Comparison of ENCODE assay signal across 17 cellular contexts in the genomic region with DNA sequence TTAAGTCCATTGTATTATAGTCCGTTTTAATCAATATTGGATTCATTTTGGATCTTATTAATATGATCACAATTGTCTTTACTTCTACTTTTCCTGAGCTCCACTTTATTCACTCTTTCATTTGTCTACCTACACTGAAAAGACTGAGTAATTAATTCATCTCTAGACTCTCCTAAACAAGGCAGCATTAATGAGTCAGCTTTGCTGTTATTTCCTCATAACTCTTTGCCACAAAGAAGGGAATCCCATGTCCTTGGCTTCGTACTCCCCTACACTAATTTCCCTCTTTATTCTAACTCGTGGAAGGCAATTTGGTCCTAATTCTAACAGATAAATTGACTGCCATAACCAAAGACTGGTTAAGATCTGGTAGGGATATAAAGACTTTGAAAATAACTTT.
"Had no signal": no experiment of that assay in that cellular context is flagged by ENCODE, and none has a peak within 500 bp of the region (broad histone marks: within the 10 kb centered on the region; RNA-seq: fewer than 3 reads in every experiment).

No MANE protein-coding gene starts in this region.

- DNase-seq: activated B cell treated with CpG ODN at 0.5 μM for 24 hours; activated CD4-positive, alpha-beta T cell treated with anti-CD3 and anti-CD28 coated beads, Interleukin-2, amount 10 ng/mL, durations not matched to agents 7 days and 5 days; activated naive CD8-positive, alpha-beta T cell treated with anti-CD3 and anti-CD28 coated beads for 36 hours; effector memory CD8-positive, alpha-beta T cell; gastrocnemius medialis; heart right ventricle; left ventricle myocardium inferior; mucosa of descending colon; naive thymus-derived CD4-positive, alpha-beta T cell; ovary; sigmoid colon; stimulated activated CD4-positive, alpha-beta T cell treated with anti-CD3 and anti-CD28 coated beads, Interleukin-12 subunit alpha, Interleukin-12 subunit beta, amount 100 ng/mL, for 4 hours; stimulated activated CD4-positive, alpha-beta T cell treated with anti-CD3 and anti-CD28 coated beads, Interleukin-2, amount 100 ng/mL, for 24 hours; T-helper 17 cell; upper lobe of right lung had no signal

- H3K9me3 ChIP-seq: gastrocnemius medialis, heart right ventricle, left ventricle myocardium inferior, mucosa of descending colon, ovary, sigmoid colon, thoracic aorta, upper lobe of right lung had no signal

- H3K36me3 ChIP-seq: gastrocnemius medialis, heart right ventricle, left ventricle myocardium inferior, ovary, sigmoid colon, thoracic aorta, upper lobe of right lung had no signal

- H3K4me3 ChIP-seq: gastrocnemius medialis, heart right ventricle, left ventricle myocardium inferior, mucosa of descending colon, ovary, sigmoid colon, thoracic aorta, upper lobe of right lung had no signal

- H3K4me1 ChIP-seq: gastrocnemius medialis, heart right ventricle, left ventricle myocardium inferior, sigmoid colon, upper lobe of right lung had no signal

- H3K27me3 ChIP-seq: gastrocnemius medialis, heart right ventricle, ovary, sigmoid colon, upper lobe of right lung had no signal

- H3K27ac ChIP-seq: epithelial cell of prostate, gastrocnemius medialis, heart right ventricle, left ventricle myocardium inferior, ovary, sigmoid colon, thoracic aorta, upper lobe of right lung had no signal

- ATAC-seq: effector memory CD8-positive, alpha-beta T cell; gastrocnemius medialis; heart right ventricle; mucosa of descending colon; naive thymus-derived CD4-positive, alpha-beta T cell; T-helper 17 cell; upper lobe of right lung had no signal
